ENCODE assay signal across 19 cellular contexts in the genomic region with DNA sequence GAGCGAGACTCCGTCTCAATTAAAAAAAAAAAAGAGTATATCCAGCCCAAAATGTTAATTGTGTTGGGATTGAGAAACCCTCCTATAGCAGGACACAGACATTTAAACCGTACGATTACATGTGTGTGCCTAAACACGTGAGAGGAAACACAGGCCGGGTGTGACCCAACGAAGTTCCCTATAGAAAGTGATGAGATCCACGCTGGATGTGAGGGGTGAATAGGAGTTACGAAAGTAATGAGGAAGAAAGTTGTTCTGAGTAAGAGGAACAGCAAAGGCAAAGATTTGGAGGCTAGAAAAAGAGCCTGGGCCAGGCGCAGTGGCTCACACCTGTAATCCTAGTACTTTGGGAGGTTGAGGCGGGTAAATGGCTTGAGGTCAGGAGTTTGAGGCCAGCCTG. TPM values are rescaled to one million over a fixed set of nuclear protein-coding genes. Genes with fewer than 3 reads are reported as not detected.
DNase-seq lines count a peak whose midpoint lies in the region; ATAC-seq and TF ChIP-seq lines count a peak whose summit lies in the region.
"Had no signal": no experiment of that assay in that cellular context is flagged by ENCODE, and none has a peak within 500 bp of the region (broad histone marks: within the 10 kb centered on the region; RNA-seq: fewer than 3 reads in every experiment).

No MANE protein-coding gene starts in this region.

- no peaks in the 10 kb centered on the region for H3K9me3 Mint-ChIP-seq in CD14-positive monocyte
- H3K9me3 Mint-ChIP-seq: activated naive CD8-positive, alpha-beta T cell treated with anti-CD3 and anti-CD28 coated beads, Interleukin-2, amount 50 U/mL, for 24 hours; activated T-cell treated with anti-CD3 and anti-CD28 coated beads, Interleukin-2, amount 50 U/mL, for 4 hours; CD4-positive, alpha-beta T cell; natural killer cell treated with Interleukin-12 subunit alpha and Interleukin-12 subunit beta and Interleukin-15 and Interleukin-18, amount 100 ng/mL, for 72 hours had no signal

- WGBS in heart left ventricle, 4 donors: 88 to 89% (median 88%) methylated on average over 11 of the region's 11 CpGs

- peak overlapping the region; percentile 95 to 98 (median 97) for H3K27ac Mint-ChIP-seq in CD14-positive monocyte
- H3K27ac Mint-ChIP-seq: activated naive CD8-positive, alpha-beta T cell treated with anti-CD3 and anti-CD28 coated beads, Interleukin-2, amount 50 U/mL, for 24 hours; CD4-positive, alpha-beta T cell; natural killer cell treated with Interleukin-12 subunit alpha and Interleukin-12 subunit beta and Interleukin-15 and Interleukin-18, amount 100 ng/mL, for 72 hours had no signal

- H3K4me3 Mint-ChIP-seq in CD14-positive monocyte: peak overlapping the region in 1 of 2 donors; percentile 49
- H3K4me3 Mint-ChIP-seq: activated naive CD8-positive, alpha-beta T cell treated with anti-CD3 and anti-CD28 coated beads, Interleukin-2, amount 50 U/mL, for 24 hours; activated T-cell treated with anti-CD3 and anti-CD28 coated beads, Interleukin-2, amount 50 U/mL, for 4 hours; CD4-positive, alpha-beta T cell; natural killer cell treated with Interleukin-12 subunit alpha and Interleukin-12 subunit beta and Interleukin-15 and Interleukin-18, amount 100 ng/mL, for 72 hours had no signal

- intact Hi-C loops in CD14-positive monocyte (cut with micrococcal nuclease): loop anchor here in 1 of 2 donors (5.0 kb wide), 1 partner anchor 39 kb away; no protein-coding TSS in a partner anchor
- intact Hi-C loops in heart left ventricle (cut with DNase I): no loop called here
- intact Hi-C loops in sciatic nerve (cut with DNase I): no loop called here

- peak overlapping the region in 2 of 12 donors; percentile 30 to 83 for H3K27ac ChIP-seq in heart left ventricle
- H3K27ac ChIP-seq: cardiac muscle cell, SJSA1 had no signal

- peaks cover 0 to 36% (median 12%) of the 10 kb centered on the region in 12 donors for H3K4me1 ChIP-seq in heart left ventricle

- no peaks in the 10 kb centered on the region for H3K36me3 Mint-ChIP-seq in CD14-positive monocyte
- H3K36me3 Mint-ChIP-seq: natural killer cell treated with Interleukin-12 subunit alpha and Interleukin-12 subunit beta and Interleukin-15 and Interleukin-18, amount 100 ng/mL, for 72 hours had no signal

- TF ChIP-seq POLR2A in heart left ventricle (IDR thresholded peaks at IDR 0.05): no peak

- peak; percentile 27 to 71 (median 53) for ATAC-seq in heart left ventricle
- peak; percentile 46 for ATAC-seq in sciatic nerve
- ATAC-seq in HG02571 (IDR thresholded peaks at IDR 0.05; ENCODE audit: unreplicated experiment): no peak
- ATAC-seq in GM18907 (IDR thresholded peaks at IDR 0.05; ENCODE audit: unreplicated experiment): no peak
- ATAC-seq: activated naive CD8-positive, alpha-beta T cell treated with anti-CD3 and anti-CD28 coated beads, Interleukin-2, amount 50 U/mL, for 24 hours; activated T-cell treated with anti-CD3 and anti-CD28 coated beads, Interleukin-2, amount 50 U/mL, for 4 hours; natural killer cell treated with Interleukin-12 subunit alpha and Interleukin-12 subunit beta and Interleukin-15 and Interleukin-18, amount 100 ng/mL, for 72 hours had no signal

- in situ Hi-C loops in GM13977 (cut with MboI; ENCODE audit: low pct_unique_long_range_greater_than_20kb, low sequenced_read_pairs, unreplicated experiment): no loop called here

- H3K4me3 ChIP-seq in heart left ventricle: no peak overlapping the region
- H3K4me3 ChIP-seq: cardiac muscle cell, SJSA1 had no signal

- H3K27me3 ChIP-seq in heart left ventricle: no peaks in the 10 kb centered on the region
- H3K27me3 ChIP-seq: cardiac muscle cell, SJSA1 had no signal

- TF ChIP-seq CTCF in CD14-positive monocyte (IDR thresholded peaks at IDR 0.05): no peak
- no peak for TF ChIP-seq CTCF in heart left ventricle (IDR thresholded peaks at IDR 0.05)
- TF ChIP-seq CTCF in GM13977 (IDR thresholded peaks at IDR 0.05; ENCODE audit: extremely low read depth, insufficient read depth, missing control alignments): no peak

- peaks cover 80% of the 10 kb centered on the region for H3K4me1 Mint-ChIP-seq in CD14-positive monocyte

- H3K36me3 ChIP-seq in heart left ventricle: no peaks in the 10 kb centered on the region
- H3K36me3 ChIP-seq: cardiac muscle cell, SJSA1 had no signal

- peaks cover 0 to 5% (median 0%) of the 10 kb centered on the region in 3 donors for H3K27me3 Mint-ChIP-seq in CD14-positive monocyte (ENCODE audit: low read depth in 3 of 3)
- H3K27me3 Mint-ChIP-seq: CD4-positive, alpha-beta T cell; natural killer cell treated with Interleukin-12 subunit alpha and Interleukin-12 subunit beta and Interleukin-15 and Interleukin-18, amount 100 ng/mL, for 72 hours had no signal

- H3K9me3 ChIP-seq in heart left ventricle: no peaks in the 10 kb centered on the region
- H3K9me3 ChIP-seq: SJSA1 had no signal

- DNase-seq in CD14-positive monocyte (ENCODE audit: low spot score) (peak; percentile 93), SKM-1 (lab: John Stamatoyannopoulos, UW; ENCODE audit: unreplicated experiment) (peak; percentile 93), heart left ventricle (peak in 3 of 5 donors; percentile 31 to 44 (median 34)), sciatic nerve (ENCODE audit: low spot score) (no peak), GM13977 (ENCODE audit: low spot score) (no peak), NCI-H524 treated with DMSO at 0.1 percent for 48 hours (lab: John Stamatoyannopoulos, UW) (no peak)
- DNase-seq: activated CD4-positive, alpha-beta T cell treated with anti-CD3 and anti-CD28 coated beads, Interleukin-2, amount 50 U/mL, for 4 hours; activated naive CD8-positive, alpha-beta T cell treated with anti-CD3 and anti-CD28 coated beads, Interleukin-2, amount 50 U/mL, for 24 hours; activated T-cell treated with anti-CD3 and anti-CD28 coated beads, Interleukin-2, amount 50 U/mL, for 4 hours; CD4-positive, alpha-beta T cell; effector memory CD4-positive, alpha-beta T cell; mammary epithelial cell; NCI-H1048; stimulated activated CD4-positive, alpha-beta T cell treated with anti-CD3 and anti-CD28 coated beads, Interleukin-1b, Interleukin-23, amount 100 ng/mL, for 48 hours had no signal

RNA-seq across cellular contexts. Expression of gene NAIF1, which starts 13.6 kb away (rescaled TPM):
- polyA plus RNA-seq in CD14-positive monocyte (1 to 10 TPM; 4.6 to 5.6 TPM), heart left ventricle (1 to 10 TPM; 4.0 to 5.0 TPM)
- total RNA-seq in heart left ventricle (1 to 10 TPM; 3.5 to 8.9 (median 7.2) TPM), sciatic nerve (7.8 TPM)

RNA-seq across cellular contexts. Expression of gene SLC25A25, which starts 14.5 kb away (rescaled TPM):
- polyA plus RNA-seq in CD14-positive monocyte: 1 to 10 TPM; 5.1 to 6.3 TPM
- 10 to 100 TPM in 3 of 9 donors, 1 to 10 TPM in 6; 3.2 to 15.1 (median 6.7) TPM for total RNA-seq in heart left ventricle
- polyA plus RNA-seq in heart left ventricle: 1 to 10 TPM; 1.7 to 8.8 TPM
- 21.0 TPM for total RNA-seq in sciatic nerve

Comparison
In these comparisons a context has a peak if more than half of its experiments do, and no peak if none do; other contexts are left out.
1. DNase-seq: peak in CD14-positive monocyte (single experiment), SKM-1 (single experiment) and heart left ventricle (3 of 5); none in sciatic nerve (single experiment), GM13977 (single experiment) and NCI-H524 treated with DMSO at 0.1 percent for 48 hours (single experiment).
2. ATAC-seq: peak in heart left ventricle (4 of 4) and sciatic nerve (single experiment); none in HG02571 (single experiment) and GM18907 (single experiment).